In the genomic region with DNA sequence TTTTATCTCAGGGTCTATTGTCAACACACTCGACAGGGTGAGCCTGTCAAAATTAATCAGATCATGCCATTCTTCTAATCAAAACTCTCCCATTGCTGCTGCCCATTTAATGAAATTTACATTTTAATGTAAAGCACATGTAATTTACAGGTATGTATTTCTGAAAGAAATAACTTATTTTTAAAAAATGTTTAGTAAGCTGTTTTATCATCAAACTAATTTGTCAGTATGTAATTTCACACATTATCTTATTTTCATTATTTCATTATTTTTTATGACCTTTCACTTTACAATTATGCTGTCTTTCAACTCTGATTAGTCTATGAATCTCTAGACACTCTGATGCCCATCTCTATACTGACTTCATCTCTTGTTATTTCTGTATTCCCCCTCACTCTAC, we compare ENCODE assay signal across 39 cellular contexts.
"Had no signal": no experiment of that assay in that cellular context is flagged by ENCODE, and none has a peak within 500 bp of the region (broad histone marks: within the 10 kb centered on the region; RNA-seq: fewer than 3 reads in every experiment).

No MANE protein-coding gene starts in this region.

- H3K4me1 Mint-ChIP-seq: activated naive CD4-positive, alpha-beta T cell treated with anti-CD3 and anti-CD28 coated beads, Interleukin-2, amount 10 ng/mL, durations not matched to agents 7 days and 5 days; activated naive CD4-positive, alpha-beta T cell treated with anti-CD3 and anti-CD28 coated beads, Interleukin-2, amount 50 U/mL, for 24 hours; activated naive CD8-positive, alpha-beta T cell treated with anti-CD3 and anti-CD28 coated beads for 36 hours; activated naive CD8-positive, alpha-beta T cell treated with anti-CD3 and anti-CD28 coated beads, Interleukin-2, amount 10 ng/mL, durations not matched to agents 7 days and 5 days; activated naive CD8-positive, alpha-beta T cell treated with anti-CD3 and anti-CD28 coated beads, Interleukin-2, amount 50 U/mL, for 24 hours; activated T-helper 17 cell treated with anti-CD3 and anti-CD28 coated beads, Interleukin-2, amount 50 U/mL, for 72 hours; central memory CD8-positive, alpha-beta T cell had no signal

- FAIRE-seq: astrocyte, bronchial epithelial cell had no signal

- DNase-seq: activated effector memory CD4-positive, alpha-beta T cell treated with anti-CD3 and anti-CD28 coated beads, Interleukin-2, amount 50 U/mL, for 16 hours; activated effector memory CD4-positive, alpha-beta T cell treated with Interleukin-2 at 50 U/mL for 16 hours; activated gamma-delta T cell; activated gamma-delta T cell treated with Interleukin-2 at 50 U/mL for 16 hours; activated naive CD4-positive, alpha-beta T cell; activated naive CD4-positive, alpha-beta T cell treated with anti-CD3 and anti-CD28 coated beads for 36 hours; activated naive CD4-positive, alpha-beta T cell treated with anti-CD3 and anti-CD28 coated beads, Interleukin-2, amount 10 ng/mL, durations not matched to agents 7 days and 5 days; activated naive CD4-positive, alpha-beta T cell treated with anti-CD3 and anti-CD28 coated beads, Interleukin-2, amount 50 U/mL, for 16 hours; activated naive CD4-positive, alpha-beta T cell treated with Interleukin-2 at 50 U/mL for 16 hours; activated naive CD8-positive, alpha-beta T cell treated with anti-CD3 and anti-CD28 coated beads for 36 hours; activated naive CD8-positive, alpha-beta T cell treated with anti-CD3 and anti-CD28 coated beads, Interleukin-2, amount 10 ng/mL, durations not matched to agents 7 days and 5 days; activated naive CD8-positive, alpha-beta T cell treated with anti-CD3 and anti-CD28 coated beads, Interleukin-2, amount 50 U/mL, for 24 hours; activated T-cell treated with anti-CD3 and anti-CD28 coated beads, Interleukin-2, amount 50 U/mL, for 24 hours; activated T-cell treated with anti-CD3 and anti-CD28 coated beads, Interleukin-2, amount 50 U/mL, for 4 hours; activated T-cell treated with anti-CD3 and anti-CD28 coated beads, Interleukin-2, amount 50 U/mL, for 48 hours; activated T-cell treated with anti-CD3 and anti-CD28 coated beads, Interleukin-2, amount 50 U/mL, for 72 hours; adrenal gland; amniotic stem cell; amygdala; anterior cingulate cortex; aorta; body of pancreas; brain microvascular endothelial cell; caudate nucleus; central memory CD4-positive, alpha-beta T cell; cerebellar nuclear complex had no signal

- H3K4me3 Mint-ChIP-seq: activated naive CD4-positive, alpha-beta T cell treated with anti-CD3 and anti-CD28 coated beads for 36 hours; activated naive CD4-positive, alpha-beta T cell treated with anti-CD3 and anti-CD28 coated beads, Interleukin-2, amount 10 ng/mL, durations not matched to agents 7 days and 5 days; activated naive CD4-positive, alpha-beta T cell treated with anti-CD3 and anti-CD28 coated beads, Interleukin-2, amount 50 U/mL, for 24 hours; activated naive CD8-positive, alpha-beta T cell; activated naive CD8-positive, alpha-beta T cell treated with anti-CD3 and anti-CD28 coated beads for 36 hours; activated naive CD8-positive, alpha-beta T cell treated with anti-CD3 and anti-CD28 coated beads, Interleukin-2, amount 10 ng/mL, durations not matched to agents 7 days and 5 days; activated naive CD8-positive, alpha-beta T cell treated with anti-CD3 and anti-CD28 coated beads, Interleukin-2, amount 50 U/mL, for 24 hours; activated T-cell treated with anti-CD3 and anti-CD28 coated beads, Interleukin-2, amount 50 U/mL, for 24 hours; activated T-cell treated with anti-CD3 and anti-CD28 coated beads, Interleukin-2, amount 50 U/mL, for 4 hours; activated T-cell treated with anti-CD3 and anti-CD28 coated beads, Interleukin-2, amount 50 U/mL, for 72 hours; activated T-helper 1 cell treated with anti-CD3 and anti-CD28 coated beads, Interleukin-12 subunit alpha, Interleukin-12 subunit beta, Interleukin-2, Interleukin-4 antibody, amounts not matched to agents 30 ng/mL and 10 ng/mL and 1 ng/mL, durations not matched to agents 14 hours and 24 hours and 36 hours; activated T-helper 17 cell treated with anti-CD3 and anti-CD28 coated beads, Interleukin-2, amount 50 U/mL, for 72 hours; brain; central memory CD8-positive, alpha-beta T cell had no signal

- H3K4me3 ChIP-seq: adrenal gland, ascending aorta, body of pancreas, breast epithelium, cardiac muscle cell had no signal

- H3K9me3 ChIP-seq: adrenal gland, ascending aorta, body of pancreas, breast epithelium had no signal

- H3K36me3 ChIP-seq: adrenal gland, ascending aorta, brain microvascular endothelial cell, breast epithelium, cardiac muscle cell had no signal

- H3K9me3 Mint-ChIP-seq: activated naive CD8-positive, alpha-beta T cell treated with anti-CD3 and anti-CD28 coated beads for 36 hours; activated T-helper 1 cell treated with anti-CD3 and anti-CD28 coated beads, Interleukin-12 subunit alpha, Interleukin-12 subunit beta, Interleukin-2, Interleukin-4 antibody, amounts not matched to agents 30 ng/mL and 10 ng/mL and 1 ng/mL, durations not matched to agents 14 hours and 24 hours and 36 hours; brain had no signal

- ATAC-seq: activated naive CD4-positive, alpha-beta T cell treated with anti-CD3 and anti-CD28 coated beads, Interleukin-2, amount 50 U/mL, for 72 hours; activated naive CD8-positive, alpha-beta T cell treated with anti-CD3 and anti-CD28 coated beads, Interleukin-2, amount 50 U/mL, for 24 hours; activated T-cell treated with anti-CD3 and anti-CD28 coated beads, Interleukin-2, amount 50 U/mL, for 4 hours; activated T-cell treated with anti-CD3 and anti-CD28 coated beads, Interleukin-2, amount 50 U/mL, for 72 hours; activated T-helper 17 cell treated with anti-CD3 and anti-CD28 coated beads, Interleukin-2, amount 50 U/mL, for 72 hours; body of pancreas had no signal

- H3K27ac Mint-ChIP-seq: activated naive CD4-positive, alpha-beta T cell treated with anti-CD3 and anti-CD28 coated beads for 36 hours; activated naive CD4-positive, alpha-beta T cell treated with anti-CD3 and anti-CD28 coated beads, Interleukin-2, amount 10 ng/mL, durations not matched to agents 7 days and 5 days; activated naive CD4-positive, alpha-beta T cell treated with anti-CD3 and anti-CD28 coated beads, Interleukin-2, amount 50 U/mL, for 24 hours; activated naive CD4-positive, alpha-beta T cell treated with anti-CD3 and anti-CD28 coated beads, Interleukin-2, amount 50 U/mL, for 72 hours; activated naive CD8-positive, alpha-beta T cell; activated naive CD8-positive, alpha-beta T cell treated with anti-CD3 and anti-CD28 coated beads for 36 hours; activated naive CD8-positive, alpha-beta T cell treated with anti-CD3 and anti-CD28 coated beads, Interleukin-2, amount 10 ng/mL, durations not matched to agents 7 days and 5 days; activated naive CD8-positive, alpha-beta T cell treated with anti-CD3 and anti-CD28 coated beads, Interleukin-2, amount 50 U/mL, for 24 hours; activated T-cell treated with anti-CD3 and anti-CD28 coated beads, Interleukin-2, amount 50 U/mL, for 24 hours; activated T-cell treated with anti-CD3 and anti-CD28 coated beads, Interleukin-2, amount 50 U/mL, for 72 hours; activated T-helper 1 cell treated with anti-CD3 and anti-CD28 coated beads, Interleukin-12 subunit alpha, Interleukin-12 subunit beta, Interleukin-2, Interleukin-4 antibody, amounts not matched to agents 30 ng/mL and 10 ng/mL and 1 ng/mL, durations not matched to agents 14 hours and 24 hours and 36 hours; activated T-helper 17 cell treated with anti-CD3 and anti-CD28 coated beads, Interleukin-2, amount 50 U/mL, for 72 hours; activated T-helper 2 cell treated with anti-CD3 and anti-CD28 coated beads, Interferon-gamma antibody, Interleukin-2, Interleukin-4, amounts not matched to agents 10 μg/mL and 5 μg/mL and 100 μg/mL, durations not matched to agents 14 hours and 24 hours and 36 hours; brain had no signal

- H3K4me1 ChIP-seq: adrenal gland, ascending aorta, body of pancreas, breast epithelium had no signal

- H3K27me3 Mint-ChIP-seq: activated naive CD4-positive, alpha-beta T cell treated with anti-CD3 and anti-CD28 coated beads, Interleukin-2, amount 10 ng/mL, durations not matched to agents 7 days and 5 days; activated naive CD4-positive, alpha-beta T cell treated with anti-CD3 and anti-CD28 coated beads, Interleukin-2, amount 50 U/mL, for 24 hours; activated naive CD8-positive, alpha-beta T cell; activated naive CD8-positive, alpha-beta T cell treated with anti-CD3 and anti-CD28 coated beads for 36 hours; activated naive CD8-positive, alpha-beta T cell treated with anti-CD3 and anti-CD28 coated beads, Interleukin-2, amount 10 ng/mL, durations not matched to agents 7 days and 5 days; activated naive CD8-positive, alpha-beta T cell treated with anti-CD3 and anti-CD28 coated beads, Interleukin-2, amount 50 U/mL, for 24 hours; activated T-cell treated with anti-CD3 and anti-CD28 coated beads, Interleukin-2, amount 50 U/mL, for 24 hours; activated T-helper 17 cell treated with anti-CD3 and anti-CD28 coated beads, Interleukin-2, amount 50 U/mL, for 72 hours; brain; central memory CD8-positive, alpha-beta T cell had no signal

- H3K27ac ChIP-seq: adrenal gland, ascending aorta, body of pancreas, brain microvascular endothelial cell, breast epithelium, cardiac muscle cell had no signal

- H3K27me3 ChIP-seq: adrenal gland, ascending aorta, body of pancreas, brain microvascular endothelial cell, breast epithelium, cardiac muscle cell had no signal

- H3K36me3 Mint-ChIP-seq: activated naive CD4-positive, alpha-beta T cell treated with anti-CD3 and anti-CD28 coated beads, Interleukin-2, amount 10 ng/mL, durations not matched to agents 7 days and 5 days; activated naive CD4-positive, alpha-beta T cell treated with anti-CD3 and anti-CD28 coated beads, Interleukin-2, amount 50 U/mL, for 24 hours; activated naive CD4-positive, alpha-beta T cell treated with anti-CD3 and anti-CD28 coated beads, Interleukin-2, amount 50 U/mL, for 72 hours; activated naive CD8-positive, alpha-beta T cell; activated naive CD8-positive, alpha-beta T cell treated with anti-CD3 and anti-CD28 coated beads for 36 hours; activated naive CD8-positive, alpha-beta T cell treated with anti-CD3 and anti-CD28 coated beads, Interleukin-2, amount 10 ng/mL, durations not matched to agents 7 days and 5 days; brain had no signal
